In the genomic region with DNA sequence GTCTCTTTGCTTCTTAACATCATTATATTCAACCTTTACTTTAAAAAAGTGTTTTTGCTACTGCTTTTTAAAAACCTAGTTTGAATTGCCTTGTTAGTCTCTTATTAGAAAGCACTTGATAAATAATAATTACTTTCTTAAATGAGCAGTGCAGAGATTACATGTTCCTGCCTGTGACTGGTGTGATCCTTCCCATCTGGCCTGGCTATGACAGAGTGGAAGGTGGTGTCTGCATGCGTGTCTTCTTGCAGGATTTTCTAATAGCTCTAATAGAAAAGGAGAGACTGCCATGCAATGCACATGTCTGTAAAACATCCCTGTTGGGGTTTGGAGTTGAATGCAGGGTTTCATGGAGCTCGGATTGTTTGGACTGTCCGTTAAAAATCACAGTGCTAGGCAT, we compare ENCODE assay signal across 25 cellular contexts.
"Had no signal": no experiment of that assay in that cellular context is flagged by ENCODE, and none has a peak within 500 bp of the region (broad histone marks: within the 10 kb centered on the region; RNA-seq: fewer than 3 reads in every experiment).

No MANE protein-coding gene starts in this region.

- H3K27me3 ChIP-seq: left lung, ovary, stomach, testis, thyroid gland, transverse colon, upper lobe of left lung had no signal

- H3K27ac ChIP-seq: left lung, ovary, skin epidermis, stomach, testis, thyroid gland, transverse colon, upper lobe of left lung had no signal

- H3K9me3 Mint-ChIP-seq: mesothelial cell of epicardium; naive B cell; natural killer cell; stimulated activated naive B cell treated with anti-CD40 and anti-IgM and Interleukin-4, amounts not matched to agents 10 μg/mL and 1 μg/mL and 100 μg/mL, for 72 hours had no signal

- H3K4me1 ChIP-seq: left lung, testis, upper lobe of left lung had no signal

- ATAC-seq: left colon; left lung; natural killer cell; sciatic nerve; stimulated activated naive B cell treated with anti-CD40 and anti-IgM and Interleukin-4, amounts not matched to agents 10 μg/mL and 1 μg/mL and 100 μg/mL, for 72 hours; stimulated activated naive CD8-positive, alpha-beta T cell treated with anti-CD3 and anti-CD28 coated beads, Interleukin-15, Interleukin-2, amounts not matched to agents 100 U/mL and 50 U/mL, for 24 hours had no signal

- DNase-seq: hippocampal formation; kidney glomerular epithelial cell; left colon; left lung; mesendoderm; naive B cell; natural killer cell; right cardiac atrium; stimulated activated CD4-positive, alpha-beta T cell treated with anti-CD3 and anti-CD28 coated beads, Interleukin-12 subunit alpha, Interleukin-12 subunit beta, amount 100 ng/mL, for 4 hours; stimulated activated CD4-positive, alpha-beta T cell treated with anti-CD3 and anti-CD28 coated beads, Interleukin-15, amount 100 ng/mL, for 24 hours; stimulated activated CD4-positive, alpha-beta T cell treated with anti-CD3 and anti-CD28 coated beads, Interleukin-2, amount 100 ng/mL, for 24 hours; stimulated activated CD4-positive, alpha-beta T cell treated with anti-CD3 and anti-CD28 coated beads, Interleukin-4, amount 100 ng/mL, for 1 hour; stimulated activated naive B cell treated with anti-CD40 and anti-IgM and Interleukin-4, amounts not matched to agents 10 μg/mL and 1 μg/mL and 100 μg/mL, for 72 hours; stimulated activated naive CD8-positive, alpha-beta T cell treated with anti-CD3 and anti-CD28 coated beads, Interleukin-15, Interleukin-2, amounts not matched to agents 100 U/mL and 50 U/mL, for 24 hours; stomach; testis; thyroid gland; transverse colon; upper lobe of left lung had no signal

- H3K27ac Mint-ChIP-seq: mesothelial cell of epicardium; natural killer cell; progenitor cell of endocrine pancreas; stimulated activated naive B cell treated with anti-CD40 and anti-IgM and Interleukin-4, amounts not matched to agents 10 μg/mL and 1 μg/mL and 100 μg/mL, for 72 hours had no signal

- H3K9me3 ChIP-seq: left lung, ovary, stomach, testis, thyroid gland, transverse colon, upper lobe of left lung had no signal

- H3K36me3 Mint-ChIP-seq: mesothelial cell of epicardium; naive B cell; natural killer cell; stimulated activated naive B cell treated with anti-CD40 and anti-IgM and Interleukin-4, amounts not matched to agents 10 μg/mL and 1 μg/mL and 100 μg/mL, for 72 hours had no signal

- H3K4me3 Mint-ChIP-seq: mesothelial cell of epicardium; naive B cell; natural killer cell; stimulated activated naive B cell treated with anti-CD40 and anti-IgM and Interleukin-4, amounts not matched to agents 10 μg/mL and 1 μg/mL and 100 μg/mL, for 72 hours had no signal

- H3K4me3 ChIP-seq: left lung, lung, ovary, skin epidermis, stomach, testis, thyroid gland, transverse colon, upper lobe of left lung had no signal

- H3K27me3 Mint-ChIP-seq: naive B cell; progenitor cell of endocrine pancreas; stimulated activated naive B cell treated with anti-CD40 and anti-IgM and Interleukin-4, amounts not matched to agents 10 μg/mL and 1 μg/mL and 100 μg/mL, for 72 hours had no signal

- H3K36me3 ChIP-seq: left lung, ovary, stomach, thyroid gland, transverse colon, upper lobe of left lung had no signal

- H3K4me1 Mint-ChIP-seq: naive B cell; natural killer cell; stimulated activated naive B cell treated with anti-CD40 and anti-IgM and Interleukin-4, amounts not matched to agents 10 μg/mL and 1 μg/mL and 100 μg/mL, for 72 hours had no signal
